Comparison of ENCODE assay signal across 1 cellular context in genomic region chr2:197311521-197312033, GRCh38.
TF ChIP-seq lines count a peak whose summit lies in the region.

No MANE protein-coding gene starts in this region.

TF ChIP-seq in GM23338, 12 proteins besides CTCF, POLR2A, EP300 and RAD21 (continued from another document):
- TF ChIP-seq ETS1 (IDR thresholded peaks at IDR 0.05) (no peak), EZH2 (IDR thresholded peaks at IDR 0.05; ENCODE audit: low read depth, unreplicated experiment) (no peak), ZNF114 (CRISPR knock-in tag; IDR thresholded peaks at IDR 0.05) (no peak)
